ENCODE assay signal across 13 cellular contexts in the genomic region with DNA sequence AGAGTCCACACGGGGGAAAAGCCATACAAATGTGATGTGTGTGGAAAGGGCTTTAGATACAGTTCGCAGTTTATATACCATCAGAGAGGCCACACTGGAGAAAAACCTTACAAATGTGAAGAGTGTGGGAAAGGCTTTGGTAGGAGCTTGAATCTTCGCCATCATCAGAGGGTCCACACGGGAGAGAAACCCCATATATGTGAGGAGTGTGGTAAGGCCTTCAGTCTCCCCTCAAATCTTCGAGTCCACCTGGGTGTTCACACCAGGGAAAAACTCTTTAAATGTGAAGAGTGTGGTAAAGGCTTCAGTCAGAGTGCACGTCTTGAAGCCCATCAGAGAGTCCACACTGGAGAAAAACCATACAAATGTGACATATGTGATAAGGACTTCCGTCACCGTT. TPM values are rescaled to one million over a fixed set of nuclear protein-coding genes. Genes with fewer than 3 reads are reported as not detected.
DNase-seq lines count a peak whose midpoint lies in the region; ATAC-seq, FAIRE-seq and TF ChIP-seq lines count a peak whose summit lies in the region.
"Had no signal": no experiment of that assay in that cellular context is flagged by ENCODE, and none has a peak within 500 bp of the region (broad histone marks: within the 10 kb centered on the region; RNA-seq: fewer than 3 reads in every experiment).

No MANE protein-coding gene starts in this region.

- intact Hi-C loops in kidney (cut with DNase I): no loop called here
- intact Hi-C loops in naive thymus-derived CD4-positive, alpha-beta T cell (cut with micrococcal nuclease): no loop called here

- no peaks in the 10 kb centered on the region for H3K4me1 ChIP-seq in CD8-positive, alpha-beta memory T cell (ENCODE audit: insufficient read depth, low read length)
- H3K4me1 ChIP-seq in adipocyte (ENCODE audit: control insufficient read depth, insufficient read depth, low read length) (no peaks in the 10 kb centered on the region), kidney (ENCODE audit: control insufficient read depth in 1 of 2, insufficient read depth in 1 of 2, low read depth in 1 of 2, low read length in 2 of 2) (no peaks in the 10 kb centered on the region)
- H3K4me1 ChIP-seq in naive thymus-derived CD4-positive, alpha-beta T cell (ENCODE audit: control insufficient read depth in 2 of 2, insufficient read depth in 2 of 2, low read length in 2 of 2): no peaks in the 10 kb centered on the region
- H3K4me1 ChIP-seq: BLaER1 had no signal

- TF ChIP-seq CTCF in kidney (IDR thresholded peaks at IDR 0.05; ENCODE audit: borderline replicate concordance, extremely low read depth, insufficient read depth): no peak

- H3K9me3 ChIP-seq in CD8-positive, alpha-beta memory T cell (ENCODE audit: low read length): peaks cover 49% of the 10 kb centered on the region
- H3K9me3 ChIP-seq in adipocyte (ENCODE audit: control insufficient read depth, low read length) (peaks cover 32% of the 10 kb centered on the region), kidney (ENCODE audit: control insufficient read depth in 1 of 2, low read length in 2 of 2) (peaks cover 33 to 79% of the 10 kb centered on the region in 2 donors)
- peaks cover 20 to 90% (median 32%) of the 10 kb centered on the region in 3 experiments for H3K9me3 ChIP-seq in naive thymus-derived CD4-positive, alpha-beta T cell (ENCODE audit: control insufficient read depth in 2 of 3, low read length in 3 of 3)

- ATAC-seq in naive thymus-derived CD4-positive, alpha-beta T cell: no peak
- ATAC-seq in naive thymus-derived CD8-positive, alpha-beta T cell: no peak
- ATAC-seq: HCT116 had no signal

- H3K27me3 ChIP-seq in CD8-positive, alpha-beta memory T cell (ENCODE audit: insufficient read depth, low read length, poor library complexity, severe bottlenecking): no peaks in the 10 kb centered on the region
- H3K27me3 ChIP-seq in adipocyte (replicated peaks; ENCODE audit: control insufficient read depth, insufficient read depth, low read length): no peaks in the 10 kb centered on the region
- no peaks in the 10 kb centered on the region for H3K27me3 ChIP-seq in naive thymus-derived CD4-positive, alpha-beta T cell (ENCODE audit: control insufficient read depth in 2 of 2, insufficient read depth in 2 of 2, low read length in 2 of 2)
- H3K27me3 ChIP-seq: BLaER1 had no signal

- H3K27ac ChIP-seq in CD8-positive, alpha-beta memory T cell (ENCODE audit: low read depth, low read length): no peak overlapping the region
- no peak overlapping the region for H3K27ac ChIP-seq in kidney (ENCODE audit: low read depth in 2 of 2, low read length in 2 of 2)
- H3K27ac ChIP-seq in naive thymus-derived CD4-positive, alpha-beta T cell (ENCODE audit: low read depth, low read length): no peak overlapping the region
- H3K27ac ChIP-seq: BLaER1, GM23248 had no signal

- peaks cover 72 to 93% (median 83%) of the 10 kb centered on the region in 5 donors for H3K9me3 Mint-ChIP-seq in CD8-positive, alpha-beta memory T cell
- peaks cover 10 to 100% (median 71%) of the 10 kb centered on the region in 11 donors for H3K9me3 Mint-ChIP-seq in naive thymus-derived CD4-positive, alpha-beta T cell
- peaks cover 18 to 100% (median 62%) of the 10 kb centered on the region in 9 donors for H3K9me3 Mint-ChIP-seq in naive thymus-derived CD8-positive, alpha-beta T cell

- H3K36me3 ChIP-seq in CD8-positive, alpha-beta memory T cell (ENCODE audit: insufficient read depth, low read length): peaks cover 46% of the 10 kb centered on the region
- H3K36me3 ChIP-seq in adipocyte (ENCODE audit: control insufficient read depth, insufficient read depth, low read length, severe bottlenecking) (peaks cover 59% of the 10 kb centered on the region), kidney (ENCODE audit: control insufficient read depth in 1 of 2, insufficient read depth in 2 of 2, low read length in 2 of 2) (peaks cover 31 to 50% of the 10 kb centered on the region in 2 donors)
- peaks cover 27 to 54% (median 44%) of the 10 kb centered on the region in 3 experiments for H3K36me3 ChIP-seq in naive thymus-derived CD4-positive, alpha-beta T cell (ENCODE audit: control insufficient read depth in 2 of 3, insufficient read depth in 3 of 3, low read length in 3 of 3)

- CTCF ChIA-PET in CD8-positive, alpha-beta memory T cell (lab: Charles Lee): no interaction called here
- CTCF ChIA-PET in naive thymus-derived CD4-positive, alpha-beta T cell (lab: Charles Lee): no interaction called here

- POLR2A ChIA-PET in CD8-positive, alpha-beta memory T cell (lab: Charles Lee): no interaction called here
- POLR2A ChIA-PET in naive thymus-derived CD4-positive, alpha-beta T cell (lab: Charles Lee): no interaction called here
- POLR2A ChIA-PET in naive thymus-derived CD8-positive, alpha-beta T cell (lab: Charles Lee): no interaction called here

- H3K9ac ChIP-seq in adipocyte (ENCODE audit: low read length) (no peak overlapping the region), kidney (ENCODE audit: low read length in 2 of 2) (no peak overlapping the region)
- H3K9ac ChIP-seq: BLaER1, GM23248 had no signal

- FAIRE-seq in kidney (lab: Jason Lieb, UNC): no peak
- FAIRE-seq: H54 had no signal

- peak overlapping the region; percentile 1 for H3K4me3 ChIP-seq in CD8-positive, alpha-beta memory T cell (ENCODE audit: low read length)
- H3K4me3 ChIP-seq in adipocyte (ENCODE audit: low read length): peak overlapping the region; percentile 10
- peak overlapping the region; percentile 12 to 35 for H3K4me3 ChIP-seq in kidney (ENCODE audit: low read length in 2 of 2)
- H3K4me3 ChIP-seq in naive thymus-derived CD4-positive, alpha-beta T cell (ENCODE audit: low read length): peak overlapping the region; percentile 21
- H3K4me3 ChIP-seq: BLaER1, GM23248 had no signal

- no peak for DNase-seq in CD8-positive, alpha-beta memory T cell
- DNase-seq in adipocyte (ENCODE audit: low read depth) (no peak), kidney (no peak), GM19238 (ENCODE audit: insufficient read length, low spot score) (no peak), SW 1271 (lab: John Stamatoyannopoulos, UW) (no peak)
- DNase-seq in naive thymus-derived CD4-positive, alpha-beta T cell: no peak
- no peak for DNase-seq in naive thymus-derived CD8-positive, alpha-beta T cell
- DNase-seq: 8988T, AML-193, GM23248 had no signal

- no peak overlapping the region for H3K4me3 Mint-ChIP-seq in CD8-positive, alpha-beta memory T cell
- no peak overlapping the region for H3K4me3 Mint-ChIP-seq in naive thymus-derived CD4-positive, alpha-beta T cell
- peak overlapping the region in 1 of 10 donors; percentile 36 for H3K4me3 Mint-ChIP-seq in naive thymus-derived CD8-positive, alpha-beta T cell

- H3K27ac Mint-ChIP-seq in CD8-positive, alpha-beta memory T cell: no peak overlapping the region
- no peak overlapping the region for H3K27ac Mint-ChIP-seq in naive thymus-derived CD4-positive, alpha-beta T cell
- no peak overlapping the region for H3K27ac Mint-ChIP-seq in naive thymus-derived CD8-positive, alpha-beta T cell

- H3K27me3 Mint-ChIP-seq in CD8-positive, alpha-beta memory T cell: peaks cover 0 to 3% of the 10 kb centered on the region in 2 donors
- H3K27me3 Mint-ChIP-seq in naive thymus-derived CD4-positive, alpha-beta T cell: no peaks in the 10 kb centered on the region
- H3K27me3 Mint-ChIP-seq in naive thymus-derived CD8-positive, alpha-beta T cell: no peaks in the 10 kb centered on the region

- H3K36me3 Mint-ChIP-seq in CD8-positive, alpha-beta memory T cell: peaks cover 46 to 74% (median 68%) of the 10 kb centered on the region in 3 donors
- peaks cover 53 to 78% (median 72%) of the 10 kb centered on the region in 5 donors for H3K36me3 Mint-ChIP-seq in naive thymus-derived CD4-positive, alpha-beta T cell
- H3K36me3 Mint-ChIP-seq in naive thymus-derived CD8-positive, alpha-beta T cell: peaks cover 63 to 82% (median 68%) of the 10 kb centered on the region in 3 donors

- H3K4me1 Mint-ChIP-seq in CD8-positive, alpha-beta memory T cell: no peaks in the 10 kb centered on the region
- H3K4me1 Mint-ChIP-seq in naive thymus-derived CD4-positive, alpha-beta T cell: peaks cover 0 to 2% (median 0%) of the 10 kb centered on the region in 7 donors
- H3K4me1 Mint-ChIP-seq in naive thymus-derived CD8-positive, alpha-beta T cell: no peaks in the 10 kb centered on the region

RNA-seq across cellular contexts. Expression of a gene that starts 23.3 kb away (rescaled TPM):
- total RNA-seq in CD8-positive, alpha-beta memory T cell: under 1 TPM; 0.09 to 0.22 TPM
- 0.44 TPM for polyA plus RNA-seq in CD8-positive, alpha-beta memory T cell
- 1.9 TPM for total RNA-seq in kidney
- polyA plus RNA-seq in kidney (ENCODE audit: insufficient read depth, low read depth, low replicate concordance): 2.5 TPM
- under 1 TPM in 1 of 5 experiments, not detected in 4; 0.14 TPM for total RNA-seq in naive thymus-derived CD4-positive, alpha-beta T cell
- polyA plus RNA-seq in naive thymus-derived CD4-positive, alpha-beta T cell: under 1 TPM; 0.47 to 0.95 TPM
- 1 to 10 TPM; 1.2 to 1.7 TPM for total RNA-seq in naive thymus-derived CD8-positive, alpha-beta T cell
- polyA plus RNA-seq in naive thymus-derived CD8-positive, alpha-beta T cell: under 1 TPM in 2 of 3 donors, not detected in 1; 0.59 to 0.64 TPM

RNA-seq across cellular contexts. Expression of a gene that starts 24.1 kb away (rescaled TPM):
- total RNA-seq in CD8-positive, alpha-beta memory T cell: 10 to 100 TPM; 22.1 to 24.0 TPM
- polyA plus RNA-seq in CD8-positive, alpha-beta memory T cell: 11.4 TPM
- 22.3 TPM for total RNA-seq in kidney
- polyA plus RNA-seq in kidney (ENCODE audit: insufficient read depth, low read depth, low replicate concordance): 5.0 TPM
- total RNA-seq in naive thymus-derived CD4-positive, alpha-beta T cell: 10 to 100 TPM; 18.3 to 51.5 (median 30.0) TPM
- 10 to 100 TPM; 17.9 to 20.4 TPM for polyA plus RNA-seq in naive thymus-derived CD4-positive, alpha-beta T cell
- 10 to 100 TPM; 57.0 to 57.4 TPM for total RNA-seq in naive thymus-derived CD8-positive, alpha-beta T cell
- 10 to 100 TPM in 2 of 3 donors, 1 to 10 TPM in 1; 9.0 to 12.9 (median 11.2) TPM for polyA plus RNA-seq in naive thymus-derived CD8-positive, alpha-beta T cell
